In the genomic region with DNA sequence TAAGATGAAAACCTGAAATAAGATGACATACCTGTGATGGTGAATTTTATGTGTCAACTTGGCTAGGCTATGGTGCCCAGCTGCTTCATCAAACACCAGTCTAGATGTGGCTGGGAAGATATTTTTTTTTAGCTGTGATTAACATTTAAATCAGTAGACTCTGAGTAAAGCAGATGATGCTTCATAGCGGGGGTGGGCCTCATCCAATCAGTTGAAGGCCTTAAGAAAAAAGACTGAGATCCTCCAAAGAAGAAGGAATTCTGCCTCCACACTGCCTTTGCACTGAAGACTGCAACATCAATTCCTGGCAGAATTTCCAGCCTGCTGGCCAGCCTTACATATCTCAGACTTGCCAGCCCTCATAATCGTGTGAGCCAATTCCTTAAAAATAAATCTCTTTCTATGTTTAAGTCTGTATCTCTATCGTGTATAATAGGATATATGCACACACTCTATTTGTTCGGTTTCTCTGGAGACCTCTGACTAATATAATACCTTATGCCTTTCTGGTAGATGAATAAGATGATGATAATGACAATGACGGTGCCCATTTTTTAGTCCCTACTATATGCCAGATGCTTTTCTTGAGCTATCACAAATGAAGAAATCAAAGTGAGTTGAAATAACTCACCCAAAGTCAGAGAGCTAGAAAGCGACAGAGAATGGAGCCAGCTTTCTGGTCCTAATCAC, we compare ENCODE assay signal across 20 cellular contexts.
"Had no signal": no experiment of that assay in that cellular context is flagged by ENCODE, and none has a peak within 500 bp of the region (broad histone marks: within the 10 kb centered on the region; RNA-seq: fewer than 3 reads in every experiment).

No MANE protein-coding gene starts in this region.

- H3K36me3 ChIP-seq: adrenal gland, ovary, prostate gland, right atrium auricular region, WERI-Rb-1 had no signal

- H3K9me3 ChIP-seq: adrenal gland, ovary, prostate gland, right atrium auricular region had no signal

- DNase-seq: activated CD4-positive, alpha-beta T cell treated with anti-CD3 and anti-CD28 coated beads, Interleukin-2, amount 50 U/mL, for 1 hour; activated CD4-positive, CD25-positive, alpha-beta regulatory T cell treated with anti-CD3 and anti-CD28 coated beads, Interleukin-2, amount 50 U/mL, for 72 hours; activated naive CD4-positive, alpha-beta T cell; activated T-cell treated with anti-CD3 and anti-CD28 coated beads, Interleukin-2, amount 50 U/mL, for 1 hour; adrenal gland; cerebellar nuclear complex; cortex of kidney; endodermal cell; hippocampal formation; left ventricle myocardium superior; mammary epithelial cell; midbrain; ovary; stimulated activated CD4-positive, alpha-beta T cell treated with anti-CD3 and anti-CD28 coated beads, Interleukin-1b, Interleukin-23, amount 100 ng/mL, for 48 hours; stimulated activated naive CD8-positive, alpha-beta T cell treated with anti-CD3 and anti-CD28 coated beads, Interleukin-15, amount 100 ng/mL, for 72 hours; T-helper 1 cell; WERI-Rb-1 had no signal

- H3K27ac ChIP-seq: adrenal gland, ovary, prostate gland, WERI-Rb-1 had no signal

- ATAC-seq: left ventricle myocardium superior; natural killer cell treated with Interleukin-12 subunit alpha and Interleukin-12 subunit beta and Interleukin-15 and Interleukin-18, amount 100 ng/mL, for 72 hours; stimulated activated naive CD8-positive, alpha-beta T cell treated with anti-CD3 and anti-CD28 coated beads, Interleukin-15, amount 100 ng/mL, for 72 hours had no signal

- H3K4me1 ChIP-seq: adrenal gland, prostate gland had no signal

- H3K4me3 ChIP-seq: adrenal gland, ovary, prostate gland, right atrium auricular region had no signal

- H3K27me3 ChIP-seq: adrenal gland, ovary, right atrium auricular region had no signal
